18 cellular contexts compared by ENCODE assay signal in the genomic region with DNA sequence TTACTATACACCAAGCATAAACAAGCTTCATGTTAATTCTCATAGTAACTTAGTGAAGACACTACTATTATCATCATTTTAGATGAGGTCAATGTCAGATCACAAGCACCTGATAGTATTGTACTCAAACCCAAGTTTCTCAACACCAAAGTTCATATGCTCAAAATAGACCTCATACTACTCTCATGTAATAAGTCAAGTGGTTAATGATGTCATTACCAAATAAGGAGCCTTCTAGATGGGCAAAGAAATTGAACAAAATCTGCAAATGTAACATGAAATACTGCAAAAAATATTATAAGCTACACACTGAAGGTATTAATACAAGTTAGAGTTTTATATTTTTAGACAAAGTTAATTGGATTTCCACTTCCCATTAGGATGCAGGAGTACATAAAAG.
DNase-seq lines count a peak whose midpoint lies in the region; ATAC-seq and TF ChIP-seq lines count a peak whose summit lies in the region.
"Had no signal": no experiment of that assay in that cellular context is flagged by ENCODE, and none has a peak within 500 bp of the region (broad histone marks: within the 10 kb centered on the region; RNA-seq: fewer than 3 reads in every experiment).

No MANE protein-coding gene starts in this region.

- 0 out of 2 replicates have a peak, but pooled peaks cover 3% of the 10 kb centered on the region for H3K9me2 ChIP-seq in GM23338 (ENCODE audit: insufficient read depth)

- H3K4me2 ChIP-seq in GM23338 = peak overlapping the region; percentile 50

- H3K9ac ChIP-seq in HUES64 (ENCODE audit: low read depth, low read length) = no peak overlapping the region

- H3K27ac Mint-ChIP-seq in GM23338 (peak overlapping the region; percentile 76; the same call in 1 of the 2 replicates), WTC11 (peak overlapping the region; percentile 79), T-cell (no peak overlapping the region), immature natural killer cell (no peak overlapping the region)
- H3K27ac Mint-ChIP-seq: CD4-positive, alpha-beta memory T cell; HFFc6 had no signal

- H3K9me3 ChIP-seq in HEK293 (ENCODE audit: control insufficient read depth, insufficient read depth, low read depth, low read length) (no peaks in the 10 kb centered on the region), HUES64 (ENCODE audit: insufficient read depth, low read depth, low read length) (no peaks in the 10 kb centered on the region)
- H3K9me3 ChIP-seq: Caco-2 had no signal

- H3K4me3 Mint-ChIP-seq in GM23338 = no peak overlapping the region
- H3K4me3 Mint-ChIP-seq in WTC11 = no peak overlapping the region
- no peak overlapping the region for H3K4me3 Mint-ChIP-seq in T-cell
- H3K4me3 Mint-ChIP-seq in immature natural killer cell = no peak overlapping the region
- H3K4me3 Mint-ChIP-seq: CD4-positive, alpha-beta memory T cell; HFFc6 had no signal

- CTCF ChIA-PET in HEK293 (lab: Yijun Ruan, JAX) = interaction anchor here (0.6 kb wide), 1 partner anchor 1443 kb away, joined by 4 read pairs; no protein-coding TSS in a partner anchor
- CTCF ChIA-PET in WTC11 (lab: Charles Lee) = no interaction called here
- CTCF ChIA-PET in T-cell (lab: Charles Lee) = no interaction called here

- no peaks in the 10 kb centered on the region for H3K9me3 Mint-ChIP-seq in GM23338
- no peaks in the 10 kb centered on the region for H3K9me3 Mint-ChIP-seq in WTC11
- no peaks in the 10 kb centered on the region for H3K9me3 Mint-ChIP-seq in T-cell
- H3K9me3 Mint-ChIP-seq in immature natural killer cell = peaks cover 0 to 11% (median 4%) of the 10 kb centered on the region in 6 donors

- H3K79me2 ChIP-seq in GM23338 (replicated peaks; ENCODE audit: insufficient read depth) = no peaks in the 10 kb centered on the region

- H3K4me1 Mint-ChIP-seq in GM23338 (peaks cover 24% of the 10 kb centered on the region), WTC11 (peaks cover 28% of the 10 kb centered on the region), T-cell (no peaks in the 10 kb centered on the region), immature natural killer cell (no peaks in the 10 kb centered on the region)
- H3K4me1 Mint-ChIP-seq: CD4-positive, alpha-beta memory T cell had no signal

- DNase-seq in GM23338 (ENCODE audit: low spot score) = no peak
- no peak for DNase-seq in WTC11 (ENCODE audit: low spot score)
- DNase-seq in NCI-H345 (lab: John Stamatoyannopoulos, UW) = no peak
- no peak for DNase-seq in omental fat pad (ENCODE audit: low spot score)
- no peak for DNase-seq in T-cell
- DNase-seq in immature natural killer cell = no peak
- DNase-seq: C1 segment of cervical spinal cord; Caco-2; CD4-positive, alpha-beta memory T cell; DMS 273 treated with DMSO at 0.1 percent for 48 hours; DMS79; EL; GDM1; HFFc6 had no signal

- ATAC-seq in GM23338 (no peak), WTC11 (no peak), omental fat pad (ENCODE audit: low FRiP score) (no peak), T-cell (replicated peaks in 1 of 4) (no peak)
- ATAC-seq: GM12878, HCT116 had no signal

- no peaks in the 10 kb centered on the region for H3F3A ChIP-seq in GM23338 (replicated peaks; ENCODE audit: low read depth)

- no peaks in the 10 kb centered on the region for H3K27me3 ChIP-seq in GM23338 (ENCODE audit: insufficient read depth)
- no peaks in the 10 kb centered on the region for H3K27me3 ChIP-seq in HUES64 (ENCODE audit: insufficient read depth, low read length)

- H2AFZ ChIP-seq in GM23338 = no peak overlapping the region

- POLR2A ChIA-PET in HEK293 (lab: Yijun Ruan, JAX) (no interaction called here), WTC11 (lab: Charles Lee) (no interaction called here), T-cell (lab: Charles Lee) (no interaction called here)

- no peaks in the 10 kb centered on the region for H4K20me1 ChIP-seq in GM23338 (replicated peaks; ENCODE audit: insufficient read depth)

- H3K36me3 ChIP-seq in GM23338 (ENCODE audit: insufficient read depth) = no peaks in the 10 kb centered on the region
- H3K36me3 ChIP-seq in HEK293 (ENCODE audit: control insufficient read depth in 2 of 2, insufficient read depth in 1 of 2, low read length in 2 of 2) = no peaks in the 10 kb centered on the region
- H3K36me3 ChIP-seq in HUES64 (ENCODE audit: insufficient read depth, low read length) = no peaks in the 10 kb centered on the region

- H3K4me1 ChIP-seq in GM23338 (ENCODE audit: insufficient read depth) (peaks cover 21% of the 10 kb centered on the region), HEK293 (ENCODE audit: control insufficient read depth, insufficient read depth, low read length) (no peaks in the 10 kb centered on the region), HUES64 (ENCODE audit: insufficient read depth, low read length) (peaks cover 20% of the 10 kb centered on the region)
- H3K4me1 ChIP-seq: Caco-2 had no signal

- H3K4me3 ChIP-seq in GM23338 = no peak overlapping the region
- H3K4me3 ChIP-seq in HEK293 (ENCODE audit: low read depth, low read length) = no peak overlapping the region
- H3K4me3 ChIP-seq in HUES64 (ENCODE audit: low read length) = no peak overlapping the region
- H3K4me3 ChIP-seq: GM12878 had no signal

- H3K36me3 Mint-ChIP-seq in GM23338 (ENCODE audit: low read depth) (no peaks in the 10 kb centered on the region), WTC11 (no peaks in the 10 kb centered on the region), T-cell (no peaks in the 10 kb centered on the region), immature natural killer cell (no peaks in the 10 kb centered on the region)
- H3K36me3 Mint-ChIP-seq: CD4-positive, alpha-beta memory T cell had no signal

- TF ChIP-seq CTCF in GM23338 (conservative IDR thresholded peaks at IDR 0.05; ENCODE audit: low read depth in 2 of 2) (no peak), HEK293 (tag by site-specific recombination; IDR thresholded peaks at IDR 0.05) (no peak), WTC11 (IDR thresholded peaks at IDR 0.05) (no peak), omental fat pad (IDR thresholded peaks at IDR 0.05) (no peak)

- H3K27me3 Mint-ChIP-seq in GM23338 (ENCODE audit: insufficient read depth, low read depth, poor library complexity) = no peaks in the 10 kb centered on the region
- H3K27me3 Mint-ChIP-seq in WTC11 (ENCODE audit: low read depth) = no peaks in the 10 kb centered on the region
- no peaks in the 10 kb centered on the region for H3K27me3 Mint-ChIP-seq in T-cell
- H3K27me3 Mint-ChIP-seq in immature natural killer cell (ENCODE audit: low read depth in 3 of 3) = peaks cover 0 to 1% (median 0%) of the 10 kb centered on the region in 3 donors
- H3K27me3 Mint-ChIP-seq: CD4-positive, alpha-beta memory T cell had no signal

- H3K27ac ChIP-seq in GM23338 (ENCODE audit: low read depth) (peak overlapping the region; percentile 18; the same call in 1 of the 2 replicates), HEK293 (ENCODE audit: extremely low read depth, low read depth, low read length) (no peak overlapping the region), HUES64 (ENCODE audit: low read depth, low read length) (peak overlapping the region; percentile 71; the same call in 1 of the 2 replicates)

TF ChIP-seq in GM23338, 12 proteins besides CTCF, POLR2A, EP300 and RAD21 (continues in another document):
- no peak for TF ChIP-seq EZH2phosphoT487 (IDR thresholded peaks at IDR 0.05; ENCODE audit: unreplicated experiment)
- no peak for TF ChIP-seq EZH2 (IDR thresholded peaks at IDR 0.05; ENCODE audit: low read depth, unreplicated experiment)
- TF ChIP-seq, protein P1, sequence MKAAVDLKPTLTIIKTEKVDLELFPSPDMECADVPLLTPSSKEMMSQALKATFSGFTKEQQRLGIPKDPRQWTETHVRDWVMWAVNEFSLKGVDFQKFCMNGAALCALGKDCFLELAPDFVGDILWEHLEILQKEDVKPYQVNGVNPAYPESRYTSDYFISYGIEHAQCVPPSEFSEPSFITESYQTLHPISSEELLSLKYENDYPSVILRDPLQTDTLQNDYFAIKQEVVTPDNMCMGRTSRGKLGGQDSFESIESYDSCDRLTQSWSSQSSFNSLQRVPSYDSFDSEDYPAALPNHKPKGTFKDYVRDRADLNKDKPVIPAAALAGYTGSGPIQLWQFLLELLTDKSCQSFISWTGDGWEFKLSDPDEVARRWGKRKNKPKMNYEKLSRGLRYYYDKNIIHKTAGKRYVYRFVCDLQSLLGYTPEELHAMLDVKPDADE (IDR thresholded peaks at IDR 0.05) = no peak
- no peak for TF ChIP-seq NANOG (IDR thresholded peaks at IDR 0.05; ENCODE audit: borderline replicate concordance)

TF ChIP-seq in HEK293, 187 proteins besides CTCF, POLR2A, EP300 and RAD21:
- TF ChIP-seq, protein P2, sequence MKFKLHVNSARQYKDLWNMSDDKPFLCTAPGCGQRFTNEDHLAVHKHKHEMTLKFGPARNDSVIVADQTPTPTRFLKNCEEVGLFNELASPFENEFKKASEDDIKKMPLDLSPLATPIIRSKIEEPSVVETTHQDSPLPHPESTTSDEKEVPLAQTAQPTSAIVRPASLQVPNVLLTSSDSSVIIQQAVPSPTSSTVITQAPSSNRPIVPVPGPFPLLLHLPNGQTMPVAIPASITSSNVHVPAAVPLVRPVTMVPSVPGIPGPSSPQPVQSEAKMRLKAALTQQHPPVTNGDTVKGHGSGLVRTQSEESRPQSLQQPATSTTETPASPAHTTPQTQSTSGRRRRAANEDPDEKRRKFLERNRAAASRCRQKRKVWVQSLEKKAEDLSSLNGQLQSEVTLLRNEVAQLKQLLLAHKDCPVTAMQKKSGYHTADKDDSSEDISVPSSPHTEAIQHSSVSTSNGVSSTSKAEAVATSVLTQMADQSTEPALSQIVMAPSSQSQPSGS (tag by site-specific recombination; IDR thresholded peaks at IDR 0.05; ENCODE audit: low read depth) = peak; percentile 60
- TF ChIP-seq ZNF112 (tag by site-specific recombination; IDR thresholded peaks at IDR 0.05) = no peak

TF ChIP-seq in WTC11, 78 proteins besides CTCF, POLR2A, EP300 and RAD21 (continues in another document):
- TF ChIP-seq, protein P3, sequence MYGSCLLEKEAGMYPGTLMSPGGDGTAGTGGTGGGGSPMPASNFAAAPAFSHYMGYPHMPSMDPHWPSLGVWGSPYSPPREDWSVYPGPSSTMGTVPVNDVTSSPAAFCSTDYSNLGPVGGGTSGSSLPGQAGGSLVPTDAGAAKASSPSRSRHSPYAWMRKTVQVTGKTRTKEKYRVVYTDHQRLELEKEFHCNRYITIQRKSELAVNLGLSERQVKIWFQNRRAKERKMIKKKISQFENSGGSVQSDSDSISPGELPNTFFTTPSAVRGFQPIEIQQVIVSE (CRISPR knock-in tag; IDR thresholded peaks at IDR 0.05; ENCODE audit: borderline replicate concordance) = no peak
- TF ChIP-seq ETV6 (CRISPR knock-in tag; IDR thresholded peaks at IDR 0.05) (no peak), ATF1 (CRISPR knock-in tag; IDR thresholded peaks at IDR 0.05) (no peak), ESRRA (CRISPR knock-in tag; IDR thresholded peaks at IDR 0.05; ENCODE audit: borderline replicate concordance) (no peak)

Comparison
In these comparisons a context has a peak if more than half of its experiments do, and no peak if none do; other contexts are left out.
1. H3K27ac Mint-ChIP-seq: peak in GM23338 (single experiment) and WTC11 (single experiment); none in T-cell (0 of 2) and immature natural killer cell (0 of 6).